ENCODE assay signal across 9 cellular contexts in genomic region chr1:44031900-44032817, GRCh38. TPM values are rescaled to one million over a fixed set of nuclear protein-coding genes. Genes with fewer than 3 reads are reported as not detected.
A peak's percentile ranks its signal among the peaks of the same experiment; 100 is the strongest.
DNase-seq lines count a peak whose midpoint lies in the region; ATAC-seq and TF ChIP-seq lines count a peak whose summit lies in the region.
"Had no signal": no experiment of that assay in that cellular context is flagged by ENCODE, and none has a peak within 500 bp of the region (broad histone marks: within the 10 kb centered on the region; RNA-seq: fewer than 3 reads in every experiment).

No MANE protein-coding gene starts in this region.

- H3K36me3 Mint-ChIP-seq in IgD-negative memory B cell (no peaks in the 10 kb centered on the region), naive B cell (no peaks in the 10 kb centered on the region)
- H3K36me3 Mint-ChIP-seq in central memory CD8-positive, alpha-beta T cell (ENCODE audit: insufficient read depth): peaks cover 10% of the 10 kb centered on the region

- peak overlapping the region; percentile 84 for H3K4me3 ChIP-seq in AG04450 (ENCODE audit: low read depth, low read length)

- peak overlapping the region in 1 of 3 donors; percentile 95 for H3K27ac Mint-ChIP-seq in IgD-negative memory B cell
- peak overlapping the region; percentile 13 for H3K27ac Mint-ChIP-seq in central memory CD8-positive, alpha-beta T cell (ENCODE audit: low read depth)
- peak overlapping the region in 2 of 6 donors; percentile 39 to 82 for H3K27ac Mint-ChIP-seq in naive B cell

- no peak for TF ChIP-seq CTCF in AG04450 (IDR thresholded peaks at IDR 0.05; ENCODE audit: low read depth, low read length)

- ATAC-seq in central memory CD8-positive, alpha-beta T cell (replicated peaks; ENCODE audit: extremely low read depth, poor library complexity, severe bottlenecking): no peak
- no peak for ATAC-seq in naive B cell (ENCODE audit: low read depth in 2 of 2)
- ATAC-seq in HG03039 (IDR thresholded peaks at IDR 0.05; ENCODE audit: unreplicated experiment): no peak

- H3K4me1 Mint-ChIP-seq in IgD-negative memory B cell: peaks cover 14 to 17% (median 17%) of the 10 kb centered on the region in 3 donors
- H3K4me1 Mint-ChIP-seq in central memory CD8-positive, alpha-beta T cell: peaks cover 22% of the 10 kb centered on the region
- H3K4me1 Mint-ChIP-seq in naive B cell: peaks cover 23 to 29% (median 24%) of the 10 kb centered on the region in 3 donors

- H3K27me3 Mint-ChIP-seq in IgD-negative memory B cell (no peaks in the 10 kb centered on the region), naive B cell (no peaks in the 10 kb centered on the region)
- no peaks in the 10 kb centered on the region for H3K27me3 Mint-ChIP-seq in central memory CD8-positive, alpha-beta T cell

- DNase-seq in AG04450 (ENCODE audit: low read depth, low spot score): no peak
- DNase-seq in central memory CD8-positive, alpha-beta T cell (ENCODE audit: low spot score in 2 of 2): no peak
- DNase-seq in naive B cell: no peak
- DNase-seq in DMS114 treated with DMSO at 0.1 percent for 48 hours (lab: John Stamatoyannopoulos, UW; ENCODE audit: unreplicated experiment): no peak
- no peak for DNase-seq in HT-29 (ENCODE audit: low spot score)
- DNase-seq in activated CD4-positive, alpha-beta T cell treated with anti-CD3 and anti-CD28 coated beads for 4 hours: no peak
- DNase-seq: T-helper 9 cell had no signal

- no peaks in the 10 kb centered on the region for H3K9me3 ChIP-seq in AG04450 (ENCODE audit: control insufficient read depth, insufficient read depth, low read length)

- H3K27me3 ChIP-seq in AG04450 (ENCODE audit: control insufficient read depth, insufficient read depth, low read length): no peaks in the 10 kb centered on the region

- H3K4me3 Mint-ChIP-seq in IgD-negative memory B cell (peak overlapping the region; percentile 12 to 96 (median 82)), naive B cell (peak overlapping the region; percentile 15 to 92 (median 85))
- H3K4me3 Mint-ChIP-seq in central memory CD8-positive, alpha-beta T cell: peak overlapping the region; percentile 83

- peak overlapping the region; percentile 65 for H3K27ac ChIP-seq in AG04450 (ENCODE audit: low read depth, low read length)

- CTCF ChIA-PET in AG04450 (lab: Charles Lee): interaction anchor here (0.6 to 1.6 kb wide), 3 partner anchors 16 to 269 kb away, joined by 3 to 13 read pairs (median 3); no protein-coding TSS in a partner anchor

- H3K9me3 Mint-ChIP-seq in IgD-negative memory B cell (no peaks in the 10 kb centered on the region), naive B cell (no peaks in the 10 kb centered on the region)
- H3K9me3 Mint-ChIP-seq in central memory CD8-positive, alpha-beta T cell: no peaks in the 10 kb centered on the region

- POLR2A ChIA-PET in AG04450 (lab: Yijun Ruan, JAX): interaction anchor here (0.6 to 1.0 kb wide), 3 partner anchors 9 to 62 kb away, joined by 3 to 4 read pairs (median 3); partner anchors contain the start of genes ATP6V0B and DPH2

RNA-seq across cellular contexts. Expression of gene SLC6A9, which starts 0.9 kb away (rescaled TPM):
- polyA plus RNA-seq in AG04450 (2011; rRNA removed): 16.3 and 17.3 TPM in 2 replicates
- 29.5 and 34.1 TPM in 2 replicates for polyA minus RNA-seq in AG04450 (2011; rRNA and poly(A)+ RNA removed)
- polyA plus RNA-seq in IgD-negative memory B cell: 0.19 TPM
- not detected for polyA plus RNA-seq in naive B cell (ENCODE audit: low read depth in 6 of 6)
- total RNA-seq in HT-29 (2014; rRNA removed; shearing (Covaris generic)): 1.0 and 1.9 TPM in 2 replicates

RNA-seq across cellular contexts. Expression of gene CCDC24, which starts 40.8 kb away (rescaled TPM):
- polyA plus RNA-seq in AG04450 (2011; rRNA removed) (1.1 and 1.6 TPM in 2 replicates), IgD-negative memory B cell (5.3 TPM), naive B cell (ENCODE audit: low read depth in 6 of 6) (1 to 10 TPM in 5 of 6 donors, under 1 TPM in 1; 0.89 to 4.0 (median 2.0) TPM)
- polyA minus RNA-seq in AG04450 (2011; rRNA and poly(A)+ RNA removed): 0.92 and 1.0 TPM in 2 replicates
- 8.8 and 9.2 TPM in 2 replicates for total RNA-seq in HT-29 (2014; rRNA removed; shearing (Covaris generic))

RNA-seq across cellular contexts. Expression of gene B4GALT2, which starts 53.1 kb away (rescaled TPM):
- polyA plus RNA-seq in AG04450 (2011; rRNA removed): 39.0 and 50.4 TPM in 2 replicates
- polyA minus RNA-seq in AG04450 (2011; rRNA and poly(A)+ RNA removed): 40.8 and 55.5 TPM in 2 replicates
- 1.0 TPM for polyA plus RNA-seq in IgD-negative memory B cell
- polyA plus RNA-seq in naive B cell (ENCODE audit: low read depth in 6 of 6): 1 to 10 TPM in 1 of 6 donors, under 1 TPM in 4, not detected in 1; 0.16 to 1.6 (median 0.37) TPM
- 153 and 159 TPM in 2 replicates for total RNA-seq in HT-29 (2014; rRNA removed; shearing (Covaris generic))

RNA-seq across cellular contexts. Expression of gene ATP6V0B, which starts 57.4 kb away (rescaled TPM):
- polyA plus RNA-seq in AG04450 (2011; rRNA removed): 130 and 140 TPM in 2 replicates
- polyA minus RNA-seq in AG04450 (2011; rRNA and poly(A)+ RNA removed): 64.5 and 77.1 TPM in 2 replicates
- 261 TPM for polyA plus RNA-seq in IgD-negative memory B cell
- 100 to 1,000 TPM; 264 to 432 (median 286) TPM for polyA plus RNA-seq in naive B cell (ENCODE audit: low read depth in 6 of 6)
- total RNA-seq in HT-29 (2014; rRNA removed; shearing (Covaris generic)): 254 and 277 TPM in 2 replicates

Comparison
In these comparisons a context has a peak if more than half of its experiments do, and no peak if none do; other contexts are left out.
1. RNA of gene SLC6A9, which starts 0.9 kb away (polyA plus RNA-seq): 16.3 to 17.3 TPM in AG04450; 0.19 TPM in IgD-negative memory B cell (single experiment) and not detected in naive B cell; every median in the first group is over 10 times any median in the second.
2. RNA of gene B4GALT2, which starts 53.1 kb away (polyA plus RNA-seq): 39.0 to 50.4 TPM in AG04450; 1.0 TPM in IgD-negative memory B cell (single experiment) and 0.16 to 1.6 TPM in naive B cell; every median in the first group is over 10 times any median in the second.
3. Peak in every context shown above with its lines, with median percentiles within 50 percentile points of each other: H3K4me3 Mint-ChIP-seq.